28 cellular contexts compared by ENCODE assay signal in the genomic region with DNA sequence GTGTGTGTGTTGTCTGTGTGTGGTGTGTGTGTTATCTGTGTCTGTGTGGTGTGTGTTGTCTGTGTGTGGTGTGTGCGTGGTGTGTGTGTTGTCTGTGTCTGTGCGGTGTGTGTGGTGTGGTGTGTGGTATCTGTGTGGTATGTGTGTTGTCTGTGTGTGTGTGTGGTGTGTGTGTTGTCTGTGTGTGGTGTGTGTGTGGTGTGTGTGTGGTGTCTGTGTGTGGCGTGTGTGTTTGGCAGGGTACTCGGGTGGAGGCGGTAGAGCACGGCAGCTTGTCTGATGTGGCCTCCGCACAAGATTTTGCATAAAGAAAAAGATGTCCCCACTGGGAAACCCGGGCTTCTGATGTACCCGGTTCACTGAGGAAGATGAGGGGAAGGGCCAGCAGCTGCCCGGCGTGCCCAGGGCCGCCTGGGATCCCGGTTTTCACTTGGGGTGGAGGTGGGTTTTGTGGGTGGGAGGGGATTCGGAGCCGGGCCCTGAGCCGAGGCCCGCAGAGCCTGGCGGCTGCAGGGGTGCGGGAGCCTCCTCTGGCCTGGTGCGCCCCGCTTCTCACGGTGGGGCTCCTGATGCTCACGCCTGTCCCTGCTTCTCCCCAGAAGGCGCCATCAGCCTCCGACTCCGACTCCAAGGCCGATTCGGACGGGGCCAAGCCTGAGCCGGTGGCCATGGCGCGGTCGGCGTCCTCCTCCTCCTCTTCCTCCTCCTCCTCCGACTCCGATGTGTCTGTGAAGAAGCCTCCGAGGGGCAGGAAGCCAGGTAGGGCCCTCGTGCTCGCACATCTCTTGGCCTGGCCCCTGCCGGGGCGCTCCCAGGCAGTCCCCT. TPM values are rescaled to one million over a fixed set of nuclear protein-coding genes. Genes with fewer than 3 reads are reported as not detected.
"Had no signal": no experiment of that assay in that cellular context is flagged by ENCODE, and none has a peak within 500 bp of the region (broad histone marks: within the 10 kb centered on the region; RNA-seq: fewer than 3 reads in every experiment).

No MANE protein-coding gene starts in this region.

- H3K27me3 Mint-ChIP-seq: activated B cell treated with CpG ODN at 0.5 μM for 24 hours; activated CD4-positive, alpha-beta T cell treated with anti-CD3 and anti-CD28 coated beads for 36 hours; activated naive CD4-positive, alpha-beta T cell treated with anti-CD3 and anti-CD28 coated beads, Interleukin-2, amount 10 ng/mL, durations not matched to agents 7 days and 5 days; dendritic cell treated with granulocyte-macrophage colony-stimulating factor and Interleukin-4, amounts not matched to agents 40 ng/mL and 50 ng/mL, for 4 days; naive B cell; stimulated activated naive B cell treated with anti-CD40 and anti-IgM and Interleukin-4, amounts not matched to agents 10 μg/mL and 1 μg/mL and 100 μg/mL, for 72 hours; type B pancreatic cell had no signal

- H3K27ac Mint-ChIP-seq: activated B cell treated with CpG ODN at 0.5 μM for 24 hours; activated CD4-positive, alpha-beta T cell treated with anti-CD3 and anti-CD28 coated beads for 36 hours; activated naive CD4-positive, alpha-beta T cell treated with anti-CD3 and anti-CD28 coated beads, Interleukin-2, amount 10 ng/mL, durations not matched to agents 7 days and 5 days; activated T-cell treated with anti-CD3 and anti-CD28 coated beads, Interleukin-2, amount 50 U/mL, for 72 hours; dendritic cell treated with granulocyte-macrophage colony-stimulating factor and Interleukin-4, amounts not matched to agents 40 ng/mL and 50 ng/mL, for 4 days; immature natural killer cell; naive B cell; stimulated activated naive B cell treated with anti-CD40 and anti-IgM and Interleukin-4, amounts not matched to agents 10 μg/mL and 1 μg/mL and 100 μg/mL, for 72 hours; type B pancreatic cell had no signal

- H3K27ac ChIP-seq: brain microvascular endothelial cell, hepatocyte, left lung, ovary, prostate gland, skin epidermis, testis had no signal

- H3K9me3 ChIP-seq: left lung, ovary, prostate gland, testis had no signal

- H3K9me3 Mint-ChIP-seq: activated B cell treated with CpG ODN at 0.5 μM for 24 hours; activated naive CD4-positive, alpha-beta T cell treated with anti-CD3 and anti-CD28 coated beads, Interleukin-2, amount 10 ng/mL, durations not matched to agents 7 days and 5 days; activated T-cell treated with anti-CD3 and anti-CD28 coated beads, Interleukin-2, amount 50 U/mL, for 72 hours; dendritic cell treated with granulocyte-macrophage colony-stimulating factor and Interleukin-4, amounts not matched to agents 40 ng/mL and 50 ng/mL, for 4 days; immature natural killer cell; naive B cell; stimulated activated naive B cell treated with anti-CD40 and anti-IgM and Interleukin-4, amounts not matched to agents 10 μg/mL and 1 μg/mL and 100 μg/mL, for 72 hours; type B pancreatic cell had no signal

- FAIRE-seq: frontal cortex had no signal

- H3K4me1 ChIP-seq: left lung, prostate gland, testis had no signal

- ATAC-seq: activated CD4-positive, alpha-beta T cell treated with anti-CD3 and anti-CD28 coated beads for 36 hours; activated T-cell treated with anti-CD3 and anti-CD28 coated beads, Interleukin-2, amount 50 U/mL, for 72 hours; left lung had no signal

- H3K36me3 Mint-ChIP-seq: type B pancreatic cell had no signal

- H3K79me2 ChIP-seq: hepatocyte had no signal

- H3K36me3 ChIP-seq: ovary had no signal

- H3K4me1 Mint-ChIP-seq: activated B cell treated with CpG ODN at 0.5 μM for 24 hours; activated CD4-positive, alpha-beta T cell treated with anti-CD3 and anti-CD28 coated beads for 36 hours; activated naive CD4-positive, alpha-beta T cell treated with anti-CD3 and anti-CD28 coated beads, Interleukin-2, amount 10 ng/mL, durations not matched to agents 7 days and 5 days; immature natural killer cell; stimulated activated naive B cell treated with anti-CD40 and anti-IgM and Interleukin-4, amounts not matched to agents 10 μg/mL and 1 μg/mL and 100 μg/mL, for 72 hours had no signal

- H3K27me3 ChIP-seq: brain microvascular endothelial cell, hepatocyte, left lung, ovary, testis had no signal

- H2AFZ ChIP-seq: hepatocyte had no signal

- H3K4me2 ChIP-seq: hepatocyte had no signal

- H3K4me3 ChIP-seq: hepatocyte, left lung, lung, ovary, prostate gland, skin epidermis had no signal

- DNase-seq: activated B cell treated with CpG ODN at 0.5 μM for 24 hours; activated CD4-positive, alpha-beta T cell treated with anti-CD3 and anti-CD28 coated beads for 36 hours; activated CD4-positive, alpha-beta T cell treated with anti-CD3 and anti-CD28 coated beads, Interleukin-2, amount 50 U/mL, for 48 hours; activated effector memory CD4-positive, alpha-beta T cell treated with Interleukin-2 at 50 U/mL for 16 hours; activated naive CD4-positive, alpha-beta T cell treated with anti-CD3 and anti-CD28 coated beads, Interleukin-2, amount 10 ng/mL, durations not matched to agents 7 days and 5 days; activated T-cell treated with anti-CD3 and anti-CD28 coated beads, Interleukin-2, amount 50 U/mL, for 72 hours; aorta; brain microvascular endothelial cell; effector memory CD4-positive, alpha-beta T cell; glutamatergic neuron; immature natural killer cell; kidney glomerular epithelial cell; naive B cell; ovary; stimulated activated CD4-positive, alpha-beta T cell treated with anti-CD3 and anti-CD28 coated beads, Interleukin-2, amount 100 ng/mL, for 24 hours; stimulated activated naive B cell treated with anti-CD40 and anti-IgM and Interleukin-4, amounts not matched to agents 10 μg/mL and 1 μg/mL and 100 μg/mL, for 72 hours; T1000; testis had no signal

- H3K4me3 Mint-ChIP-seq: activated B cell treated with CpG ODN at 0.5 μM for 24 hours; activated CD4-positive, alpha-beta T cell treated with anti-CD3 and anti-CD28 coated beads for 36 hours; activated naive CD4-positive, alpha-beta T cell treated with anti-CD3 and anti-CD28 coated beads, Interleukin-2, amount 10 ng/mL, durations not matched to agents 7 days and 5 days; activated T-cell treated with anti-CD3 and anti-CD28 coated beads, Interleukin-2, amount 50 U/mL, for 72 hours; dendritic cell treated with granulocyte-macrophage colony-stimulating factor and Interleukin-4, amounts not matched to agents 40 ng/mL and 50 ng/mL, for 4 days; immature natural killer cell; naive B cell; stimulated activated naive B cell treated with anti-CD40 and anti-IgM and Interleukin-4, amounts not matched to agents 10 μg/mL and 1 μg/mL and 100 μg/mL, for 72 hours; type B pancreatic cell had no signal

RNA-seq across cellular contexts. Expression of a gene that starts 25.0 kb away (rescaled TPM):
- total RNA-seq: activated B cell treated with CpG ODN at 0.5 μM for 24 hours; activated CD4-positive, alpha-beta T cell treated with anti-CD3 and anti-CD28 coated beads for 36 hours; T-helper 1 cell treated with Interleukin-12 subunit alpha and Interleukin-12 subunit beta and Interleukin-4 antibody, amounts not matched to agents 30 ng/mL and 1 ng/mL, for 36 hours had no signal
- polyA plus RNA-seq: neural cell had no signal

RNA-seq across cellular contexts. Expression of a gene that starts 41.7 kb away (rescaled TPM):
- total RNA-seq: activated CD4-positive, alpha-beta T cell treated with anti-CD3 and anti-CD28 coated beads for 36 hours; T-helper 1 cell treated with Interleukin-12 subunit alpha and Interleukin-12 subunit beta and Interleukin-4 antibody, amounts not matched to agents 30 ng/mL and 1 ng/mL, for 36 hours had no signal
- polyA plus RNA-seq: immature natural killer cell had no signal

RNA-seq across cellular contexts. Expression of a gene that starts 46.5 kb away (rescaled TPM):
- polyA plus RNA-seq: immature natural killer cell, neural cell had no signal
